ENCODE assay signal across 9 cellular contexts in genomic region chr1:222928212-222928611, GRCh38.
DNase-seq lines count a peak whose midpoint lies in the region; ATAC-seq and TF ChIP-seq lines count a peak whose summit lies in the region.
"Had no signal": no experiment of that assay in that cellular context is flagged by ENCODE, and none has a peak within 500 bp of the region (broad histone marks: within the 10 kb centered on the region; RNA-seq: fewer than 3 reads in every experiment).

No MANE protein-coding gene starts in this region.

- peaks cover 10% of the 10 kb centered on the region for H3K4me1 ChIP-seq in testis

- H3K4me3 ChIP-seq in coronary artery (peak overlapping the region; percentile 30), kidney epithelial cell (ENCODE audit: low read depth, low read length) (no peak overlapping the region), testis (peak overlapping the region in 1 of 2 donors; percentile 17)

- no peak for ATAC-seq in stimulated activated naive CD8-positive, alpha-beta T cell treated with anti-CD3 and anti-CD28 coated beads, Interleukin-15, Interleukin-2, amounts not matched to agents 100 U/mL and 50 U/mL, for 24 hours
- ATAC-seq in HG03457 (IDR thresholded peaks at IDR 0.05; ENCODE audit: unreplicated experiment): no peak

- H3K36me3 ChIP-seq in kidney epithelial cell (ENCODE audit: control insufficient read depth, insufficient read depth, low read length): no peaks in the 10 kb centered on the region
- no peaks in the 10 kb centered on the region for H3K36me3 ChIP-seq in testis (ENCODE audit: low read depth, missing control alignments)

- H3K27me3 ChIP-seq in kidney epithelial cell (ENCODE audit: control insufficient read depth, insufficient read depth, low read length) (no peaks in the 10 kb centered on the region), testis (no peaks in the 10 kb centered on the region)

- TF ChIP-seq POLR2A in testis (IDR thresholded peaks at IDR 0.05): no peak

- TF ChIP-seq CTCF in coronary artery (IDR thresholded peaks at IDR 0.05) (no peak), kidney epithelial cell (IDR thresholded peaks at IDR 0.05; ENCODE audit: insufficient read depth, low read length, poor library complexity, severe bottlenecking) (peak; percentile 1), testis (IDR thresholded peaks at IDR 0.05) (no peak)

- H3K27ac ChIP-seq in coronary artery (no peak overlapping the region), testis (peak overlapping the region; percentile 27 to 43)

- H3K9me3 ChIP-seq in testis: no peaks in the 10 kb centered on the region

- intact Hi-C loops in testis (cut with DNase I; ENCODE audit: low total_unique reads): no loop called here

- 28 to 37% methylated on average over 3 of the region's 3 CpGs for WGBS in testis, 2 donors

- DNase-seq in NCI-H2029 treated with DMSO at 0.1 percent for 48 hours (lab: John Stamatoyannopoulos, UW) (peak; percentile 51), coronary artery (ENCODE audit: low spot score) (no peak), kidney epithelial cell (ENCODE audit: low read depth) (no peak), testis (peak; percentile 91), cerebellum (ENCODE audit: low spot score) (no peak), superior temporal gyrus (ENCODE audit: extremely low spot score) (no peak)
- no peak for DNase-seq in stimulated activated naive CD8-positive, alpha-beta T cell treated with anti-CD3 and anti-CD28 coated beads, Interleukin-15, Interleukin-2, amounts not matched to agents 100 U/mL and 50 U/mL, for 24 hours
- DNase-seq: activated CD4-positive, CD25-positive, alpha-beta regulatory T cell treated with anti-CD3 and anti-CD28 coated beads, Interleukin-2, amount 50 U/mL, for 72 hours had no signal

Comparison
In these comparisons a context has a peak if more than half of its experiments do, and no peak if none do; other contexts are left out.
1. DNase-seq: peak in NCI-H2029 treated with DMSO at 0.1 percent for 48 hours (single experiment) and testis (single experiment); none in coronary artery (single experiment), kidney epithelial cell (single experiment), cerebellum (single experiment), stimulated activated naive CD8-positive, alpha-beta T cell treated with anti-CD3 and anti-CD28 coated beads, Interleukin-15, Interleukin-2, amounts not matched to agents 100 U/mL and 50 U/mL, for 24 hours (single experiment) and superior temporal gyrus (single experiment).
2. H3K27ac ChIP-seq: peak in testis (2 of 2); none in coronary artery (0 of 2).